9 cellular contexts compared by ENCODE assay signal in the genomic region with DNA sequence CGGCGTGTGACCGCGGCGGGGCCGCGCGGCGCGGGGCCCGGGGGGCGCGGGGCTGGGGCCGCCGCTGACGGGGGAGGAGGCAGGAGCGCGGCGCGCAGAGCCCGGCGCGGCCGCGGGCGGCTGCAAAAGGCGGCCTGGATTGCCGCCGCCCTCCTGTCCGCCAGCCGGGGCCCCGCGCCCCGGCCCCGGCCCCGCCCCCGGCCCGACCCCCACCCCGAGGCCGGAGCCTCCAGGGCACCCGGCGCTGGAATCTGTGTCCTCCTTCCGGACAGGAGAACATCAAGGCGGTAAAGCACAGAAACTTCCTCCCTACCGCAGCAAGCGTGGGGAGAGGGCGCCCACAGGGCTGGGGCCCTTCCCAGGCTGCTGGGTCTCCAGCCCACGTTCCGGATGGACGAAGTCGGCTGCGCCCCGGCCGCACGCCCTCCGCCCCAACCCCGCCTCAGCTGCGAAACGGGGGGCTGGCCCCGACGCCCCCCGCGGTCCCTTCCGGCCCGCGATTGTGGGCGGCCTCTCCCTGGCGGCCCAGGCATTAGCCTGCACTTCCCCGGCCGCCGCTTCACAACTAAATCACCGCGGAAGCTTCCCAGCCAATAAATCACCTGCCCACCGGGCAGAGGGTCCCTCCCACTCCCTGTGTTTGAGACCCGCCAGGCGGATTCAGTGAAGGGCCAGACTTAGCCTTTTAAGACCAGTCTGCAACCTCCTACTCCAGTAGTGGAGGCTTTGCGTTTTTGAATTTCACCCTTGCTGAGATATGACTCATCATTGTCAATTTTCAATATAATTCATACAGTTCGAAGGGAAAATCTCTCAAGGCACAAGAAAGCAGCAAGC.
DNase-seq lines count a peak whose midpoint lies in the region; ATAC-seq and TF ChIP-seq lines count a peak whose summit lies in the region.
"Had no signal": no experiment of that assay in that cellular context is flagged by ENCODE, and none has a peak within 500 bp of the region (broad histone marks: within the 10 kb centered on the region; RNA-seq: fewer than 3 reads in every experiment).

No MANE protein-coding gene starts in this region.

- ATAC-seq in HG02970 (IDR thresholded peaks at IDR 0.05; ENCODE audit: low FRiP score, unreplicated experiment) (peak; percentile 12), foreskin keratinocyte (peak; percentile 63)

- no peaks in the 10 kb centered on the region for H3K9me3 ChIP-seq in Caco-2
- no peaks in the 10 kb centered on the region for H3K9me3 ChIP-seq in neutrophil

- H3K27ac ChIP-seq in foreskin keratinocyte, result peak overlapping the region; percentile 78
- H3K27ac ChIP-seq in neutrophil, result peak overlapping the region; percentile 96
- H3K27ac ChIP-seq: KMS-11 had no signal

- intact Hi-C loops in Caco-2 (cut with micrococcal nuclease; ENCODE audit: unreplicated experiment), result loop anchor here (5.0 kb wide), 2 partner anchors 103 to 278 kb away; no protein-coding TSS in a partner anchor

- H3K27ac Mint-ChIP-seq in Caco-2 (ENCODE audit: unreplicated experiment), result peak overlapping the region; percentile 74
- peak overlapping the region; percentile 95 for H3K27ac Mint-ChIP-seq in type B pancreatic cell

- H3K4me3 ChIP-seq in Caco-2 (ENCODE audit: low read depth, low read length) (peak overlapping the region; percentile 80), neutrophil (ENCODE audit: low read depth in 1 of 2, low read length in 1 of 2) (peak overlapping the region; percentile 86 to 96)

- H3K4me1 Mint-ChIP-seq in Caco-2 (ENCODE audit: low read depth, unreplicated experiment) (peaks cover 30% of the 10 kb centered on the region), type B pancreatic cell (ENCODE audit: unreplicated experiment) (peaks cover 17% of the 10 kb centered on the region)

- H3K36me3 ChIP-seq in Caco-2 (ENCODE audit: control insufficient read depth, insufficient read depth, low read length), result no peaks in the 10 kb centered on the region
- peaks cover 24% of the 10 kb centered on the region for H3K36me3 ChIP-seq in neutrophil

- CTCF ChIA-PET in Caco-2 (lab: Charles Lee), result interaction anchor here (0.5 to 1.5 kb wide), 4 partner anchors 15 to 394 kb away, joined by 3 to 9 read pairs (median 5); a partner anchor contains a TSS

- H3K4me3 Mint-ChIP-seq in Caco-2 (ENCODE audit: unreplicated experiment) (no peak overlapping the region), type B pancreatic cell (peak overlapping the region; percentile 92)

- BruUV-seq in Caco-2 (replicated peaks; lab: Mats Ljungman, UMichigan), result TSS peak; percentile 46

- peak; percentile 75 to 79 for DNase-seq in Caco-2
- DNase-seq in RPMI7951 (ENCODE audit: low read depth), result peak; percentile 66
- peak; percentile 85 for DNase-seq in activated effector memory CD4-positive, alpha-beta T cell treated with anti-CD3 and anti-CD28 coated beads, Interleukin-2, amount 50 U/mL, for 16 hours
- peak; percentile 59 to 79 for DNase-seq in foreskin keratinocyte
- DNase-seq in type B pancreatic cell (ENCODE audit: extremely low spot score, unreplicated experiment), result peak; percentile 87
- DNase-seq in NCI-H1694 (lab: John Stamatoyannopoulos, UW), result no peak

- H3K9me3 Mint-ChIP-seq in Caco-2 (ENCODE audit: unreplicated experiment), result no peaks in the 10 kb centered on the region
- H3K9me3 Mint-ChIP-seq in type B pancreatic cell, result no peaks in the 10 kb centered on the region

- H3K27me3 Mint-ChIP-seq in Caco-2 (ENCODE audit: insufficient read depth, unreplicated experiment), result no peaks in the 10 kb centered on the region
- no peaks in the 10 kb centered on the region for H3K27me3 Mint-ChIP-seq in type B pancreatic cell

- POLR2A ChIA-PET in Caco-2 (lab: Charles Lee), result no interaction called here

- H3K36me3 Mint-ChIP-seq in Caco-2 (ENCODE audit: insufficient read depth, unreplicated experiment) (peaks cover 35% of the 10 kb centered on the region), type B pancreatic cell (peaks cover 4% of the 10 kb centered on the region)

- H3K4me1 ChIP-seq in Caco-2 (peaks cover 50% of the 10 kb centered on the region), foreskin keratinocyte (peaks cover 25% of the 10 kb centered on the region), neutrophil (ENCODE audit: control insufficient read depth in 1 of 2, insufficient read depth in 1 of 2, low read depth in 1 of 2, low read length in 1 of 2) (peaks cover 82 to 89% of the 10 kb centered on the region in 2 experiments)

- peak in 1 of 2 experiments; percentile 4 for TF ChIP-seq CTCF in Caco-2 (IDR thresholded peaks at IDR 0.05; ENCODE audit: insufficient read depth in 1 of 2, low read depth in 1 of 2, low read length in 1 of 2, severe bottlenecking in 1 of 2, unreplicated experiment in 1 of 2)
- no peak for TF ChIP-seq CTCF in foreskin keratinocyte (conservative IDR thresholded peaks at IDR 0.05)
- peak; percentile 37 for TF ChIP-seq CTCF in neutrophil (IDR thresholded peaks at IDR 0.05)
- TF ChIP-seq CTCF in type B pancreatic cell (conservative IDR thresholded peaks at IDR 0.05), result peak; percentile 39

- H3K27me3 ChIP-seq in Caco-2 (replicated peaks; ENCODE audit: control insufficient read depth, insufficient read depth, low read length) (no peaks in the 10 kb centered on the region), foreskin keratinocyte (no peaks in the 10 kb centered on the region), neutrophil (no peaks in the 10 kb centered on the region)
